ENCODE assay signal across 14 cellular contexts in genomic region chr10:46555366-46555712, GRCh38. TPM values are rescaled to one million over a fixed set of nuclear protein-coding genes. Genes with fewer than 3 reads are reported as not detected.
A peak's percentile ranks its signal among the peaks of the same experiment; 100 is the strongest.
DNase-seq lines count a peak whose midpoint lies in the region; ATAC-seq and TF ChIP-seq lines count a peak whose summit lies in the region.
"Had no signal": no experiment of that assay in that cellular context is flagged by ENCODE, and none has a peak within 500 bp of the region (broad histone marks: within the 10 kb centered on the region; RNA-seq: fewer than 3 reads in every experiment).

No MANE protein-coding gene starts in this region.

- H3K27me3 ChIP-seq in BLaER1 treated with 17β-estradiol and CSF1 and Interleukin-3, amounts not matched to agents 10 nM and 100 nM: peaks cover 19 to 32% (median 26%) of the 10 kb centered on the region in 11 experiments
- H3K27me3 ChIP-seq in HCT116 (ENCODE audit: insufficient read depth, low read length) (peaks cover under 1% of the 10 kb centered on the region; the same call in 1 of the 2 replicates), hepatocyte (peaks cover 8% of the 10 kb centered on the region), osteoblast (ENCODE audit: insufficient read depth, low read length) (peaks cover 57% of the 10 kb centered on the region)
- H3K27me3 ChIP-seq: ovary had no signal

- no peak for TF ChIP-seq RAD21 in HCT116 (IDR thresholded peaks at IDR 0.05; ENCODE audit: low read depth)

- CTCF ChIA-PET in HCT116 (lab: Charles Lee): no interaction called here

- no peak for TF ChIP-seq POLR2A in HCT116 (IDR thresholded peaks at IDR 0.05; ENCODE audit: borderline replicate concordance, extremely low read depth, insufficient read depth, insufficient read length)

- H3K36me3 ChIP-seq in BLaER1 treated with 17β-estradiol and CSF1 and Interleukin-3, amounts not matched to agents 10 nM and 100 nM: no peaks in the 10 kb centered on the region
- no peaks in the 10 kb centered on the region for H3K36me3 ChIP-seq in HCT116 (ENCODE audit: control insufficient read depth in 1 of 2, insufficient read depth in 2 of 2, low read length in 2 of 2)
- H3K36me3 ChIP-seq in hepatocyte (replicated peaks; ENCODE audit: insufficient read depth, low read depth): no peaks in the 10 kb centered on the region
- no peaks in the 10 kb centered on the region for H3K36me3 ChIP-seq in osteoblast (ENCODE audit: insufficient read depth, low read length)
- H3K36me3 ChIP-seq: ovary had no signal

- H3K9me3 ChIP-seq in BLaER1 treated with 17β-estradiol and CSF1 and Interleukin-3, amounts not matched to agents 10 nM and 100 nM (replicated peaks in 1 of 11): peaks cover 0 to 17% (median 8%) of the 10 kb centered on the region in 11 experiments; a peak in 10 of 22 replicates
- H3K9me3 ChIP-seq in HCT116 (ENCODE audit: control insufficient read depth in 1 of 2, insufficient read depth in 1 of 2, low read depth in 1 of 2, low read length in 2 of 2) (no peaks in the 10 kb centered on the region), hepatocyte (ENCODE audit: low read depth) (no peaks in the 10 kb centered on the region), osteoblast (ENCODE audit: low read depth, low read length) (no peaks in the 10 kb centered on the region)
- H3K9me3 ChIP-seq: ovary had no signal

- TF ChIP-seq CTCF in HCT116 (IDR thresholded peaks at IDR 0.05 in 2 of 3, conservative IDR thresholded peaks at IDR 0.05 in 1 of 3; ENCODE audit: borderline replicate concordance in 1 of 3, insufficient read depth in 1 of 3, low read depth in 2 of 3, low read length in 2 of 3) (no peak), hepatocyte (IDR thresholded peaks at IDR 0.05; ENCODE audit: poor library complexity) (no peak), osteoblast (IDR thresholded peaks at IDR 0.05; ENCODE audit: extremely low read depth, low read depth, low read length) (no peak)

- intact Hi-C loops in HCT116 (cut with micrococcal nuclease): no loop called here

- DNase-seq in HCT116 (ENCODE audit: low read depth, low spot score) (no peak), hepatocyte (ENCODE audit: low spot score) (no peak), osteoblast (ENCODE audit: insufficient read length, low spot score, missing footprints) (peak; percentile 81), NCI-H510A treated with DMSO at 0.1 percent for 48 hours (lab: John Stamatoyannopoulos, UW) (no peak), T-helper 2 cell (no peak), SIG-M5 treated with dmso at 0.1 percent for 504 hours (lab: John Stamatoyannopoulos, UW; ENCODE audit: unreplicated experiment) (no peak)
- DNase-seq: activated CD4-positive, alpha-beta T cell treated with anti-CD3 and anti-CD28 coated beads, Interleukin-2, amount 50 U/mL, for 1 hour; stimulated activated naive CD4-positive, alpha-beta T cell had no signal

- H3K9me2 ChIP-seq in HCT116 (ENCODE audit: insufficient read depth): no peaks in the 10 kb centered on the region
- no peaks in the 10 kb centered on the region for H3K9me2 ChIP-seq in hepatocyte (replicated peaks; ENCODE audit: insufficient read depth)

- RAD21 ChIA-PET in HCT116 (lab: Charles Lee; ENCODE audit: low non-redundant PET in 1 of 2, low total read pairs in 2 of 2, uncharacterized antibody in 2 of 2, unreplicated experiment in 2 of 2): no interaction called here

- peak overlapping the region in 8 of 11 experiments; percentile 29 to 75 (median 60); a peak in 15 of 22 replicates for H3K4me2 ChIP-seq in BLaER1 treated with 17β-estradiol and CSF1 and Interleukin-3, amounts not matched to agents 10 nM and 100 nM
- H3K4me2 ChIP-seq in HCT116 (ENCODE audit: low read length) (peak overlapping the region; percentile 68; the same call in 1 of the 2 replicates), hepatocyte (peak overlapping the region; percentile 99), osteoblast (ENCODE audit: insufficient read depth, low read length) (no peak overlapping the region)

- H3K4me1 ChIP-seq in BLaER1 treated with 17β-estradiol and CSF1 and Interleukin-3, amounts not matched to agents 10 nM and 100 nM: peaks cover 0 to 9% (median 7%) of the 10 kb centered on the region in 10 experiments; a peak in 15 of 20 replicates
- H3K4me1 ChIP-seq in HCT116 (ENCODE audit: control insufficient read depth in 1 of 2, insufficient read depth in 2 of 2, low read length in 2 of 2) (peaks cover 0 to 9% of the 10 kb centered on the region in 2 experiments; a peak in 1 of 4 replicates), hepatocyte (ENCODE audit: insufficient read depth) (peaks cover 13% of the 10 kb centered on the region), osteoblast (ENCODE audit: insufficient read depth, low read length) (no peaks in the 10 kb centered on the region)

- 77% methylated on average over 4 of the region's 4 CpGs for WGBS in hepatocyte (ENCODE audit: low lambda C conversion rate, missing lambda C conversion rate)

- no peak overlapping the region for H3K27ac ChIP-seq in BLaER1 treated with 17β-estradiol and CSF1 and Interleukin-3, amounts not matched to agents 10 nM and 100 nM
- no peak overlapping the region; the same call in 1 of the 2 replicates for H3K27ac ChIP-seq in HCT116 (ENCODE audit: low read depth, low read length)
- H3K27ac ChIP-seq in hepatocyte: no peak overlapping the region
- H3K27ac ChIP-seq in osteoblast (ENCODE audit: low read depth, low read length): no peak overlapping the region
- H3K27ac ChIP-seq: HL-60, ovary had no signal

- H3K9ac ChIP-seq in BLaER1 treated with 17β-estradiol and CSF1 and Interleukin-3, amounts not matched to agents 10 nM and 100 nM: 0 out of 22 replicates have a peak overlapping the region, but pooled peaks of 1 of the 11 experiments have one; percentile 0
- no peak overlapping the region for H3K9ac ChIP-seq in HCT116 (ENCODE audit: low read length)

- H2AFZ ChIP-seq in HCT116 (ENCODE audit: low read depth, low read length, poor library complexity, severe bottlenecking) (no peak overlapping the region), hepatocyte (peak overlapping the region; percentile 88), osteoblast (ENCODE audit: low read length) (no peak overlapping the region)

- H3K79me2 ChIP-seq in HCT116 (ENCODE audit: insufficient read depth, low read length): no peaks in the 10 kb centered on the region
- H3K79me2 ChIP-seq in hepatocyte: no peaks in the 10 kb centered on the region
- no peaks in the 10 kb centered on the region for H3K79me2 ChIP-seq in osteoblast (ENCODE audit: insufficient read depth, low read length)

- no peak for ATAC-seq in HCT116

- BruUV-seq in HCT116 (replicated peaks; lab: Mats Ljungman, UMichigan): no TSS peak

- POLR2A ChIA-PET in HCT116 (lab: Charles Lee): no interaction called here

- H4K20me1 ChIP-seq in BLaER1 treated with 17β-estradiol and CSF1 and Interleukin-3, amounts not matched to agents 10 nM and 100 nM: peaks cover 0 to 5% (median 0%) of the 10 kb centered on the region in 11 experiments; a peak in 4 of 22 replicates
- H4K20me1 ChIP-seq in HCT116 (ENCODE audit: insufficient read depth) (no peaks in the 10 kb centered on the region), hepatocyte (ENCODE audit: insufficient read depth, poor library complexity, severe bottlenecking) (no peaks in the 10 kb centered on the region), osteoblast (ENCODE audit: insufficient read depth, low read length) (no peaks in the 10 kb centered on the region)

- no peak overlapping the region for H3K4me3 ChIP-seq in BLaER1 treated with 17β-estradiol and CSF1 and Interleukin-3, amounts not matched to agents 10 nM and 100 nM
- H3K4me3 ChIP-seq in HCT116 (replicated peaks in 1 of 2; ENCODE audit: low read depth in 1 of 2, low read length in 2 of 2) (no peak overlapping the region), hepatocyte (no peak overlapping the region), osteoblast (ENCODE audit: insufficient read depth, low read length) (no peak overlapping the region)
- H3K4me3 ChIP-seq: ovary had no signal

TF ChIP-seq in HCT116, 20 proteins besides CTCF, POLR2A, EP300 and RAD21:
- TF ChIP-seq JUND (IDR thresholded peaks at IDR 0.05) (no peak), EZH2 (IDR thresholded peaks at IDR 0.05) (no peak), ZFX (IDR thresholded peaks at IDR 0.05) (no peak), REST (IDR thresholded peaks at IDR 0.05; ENCODE audit: low read depth) (no peak), ATF3 (IDR thresholded peaks at IDR 0.05) (no peak), SIN3A (IDR thresholded peaks at IDR 0.05; ENCODE audit: low read depth) (no peak)
TF ChIP-seq in HCT116: peak in this region for 0.

RNA-seq across cellular contexts. Expression of gene GPRIN2, which starts 1.1 kb away (rescaled TPM):
- total RNA-seq in HCT116 (2021; ENCODE audit: unreplicated experiment): 1.7 TPM
- 1.0 TPM in 2 replicates for polyA plus RNA-seq in HCT116 (2012)
- total RNA-seq in hepatocyte: 13.0 and 23.4 TPM in 2 replicates
- polyA plus RNA-seq in hepatocyte: 13.7 and 15.0 TPM in 2 replicates
- not detected in 2 replicates for total RNA-seq in osteoblast
- total RNA-seq: CD4-positive, alpha-beta memory T cell; OCI-LY7; T-helper 1 cell treated with Interleukin-12 subunit alpha and Interleukin-12 subunit beta and Interleukin-4 antibody, amounts not matched to agents 30 ng/mL and 1 ng/mL, for 36 hours had no signal
- polyA plus RNA-seq: CD4-positive, alpha-beta memory T cell had no signal

RNA-seq across cellular contexts. Expression of gene SYT15, which starts 23.6 kb away (rescaled TPM):
- 1.6 TPM for total RNA-seq in HCT116 (2021; ENCODE audit: unreplicated experiment)
- 0.35 and 0.51 TPM in 2 replicates for polyA plus RNA-seq in HCT116 (2012)
- 0.24 and 2.9 TPM in 2 replicates for total RNA-seq in hepatocyte
- 1.1 and 1.2 TPM in 2 replicates for polyA plus RNA-seq in hepatocyte
- total RNA-seq in osteoblast: under 0.01 TPM in 2 replicates
